22 cellular contexts compared by ENCODE assay signal in the genomic region with DNA sequence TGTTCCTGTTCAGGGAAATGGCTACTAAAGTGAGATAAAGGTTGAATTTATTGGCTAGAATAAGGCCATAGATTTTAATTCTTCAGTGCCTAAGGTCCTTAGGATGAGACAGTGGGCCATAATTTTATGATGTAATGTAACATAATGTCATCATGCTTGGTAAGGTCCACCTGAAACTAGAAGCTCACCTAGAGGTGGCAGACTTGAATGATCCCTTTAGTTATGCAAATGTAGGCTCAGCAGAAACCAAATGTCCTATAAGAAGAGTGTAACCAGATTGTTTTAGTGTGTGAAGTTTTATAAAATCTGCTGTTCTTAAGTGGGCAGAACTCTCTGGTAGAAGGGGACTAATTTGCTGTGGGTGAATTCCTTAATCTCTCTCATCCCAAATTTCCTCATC.
"Had no signal": no experiment of that assay in that cellular context is flagged by ENCODE, and none has a peak within 500 bp of the region (broad histone marks: within the 10 kb centered on the region; RNA-seq: fewer than 3 reads in every experiment).

No MANE protein-coding gene starts in this region.

- H3K36me3 ChIP-seq: adrenal gland had no signal

- H3K4me3 ChIP-seq: adrenal gland, PC-9 had no signal

- H3K9me3 ChIP-seq: adrenal gland had no signal

- ATAC-seq: activated CD4-positive, alpha-beta T cell treated with anti-CD3 and anti-CD28 coated beads for 36 hours; activated CD8-positive, alpha-beta T cell treated with anti-CD3 and anti-CD28 coated beads for 36 hours; T-cell had no signal

- H3K4me1 ChIP-seq: adrenal gland had no signal

- H3K4me2 ChIP-seq: PC-9 had no signal

- DNase-seq: activated CD4-positive, alpha-beta T cell treated with anti-CD3 and anti-CD28 coated beads for 36 hours; activated CD4-positive, alpha-beta T cell treated with anti-CD3 and anti-CD28 coated beads, Interleukin-2, amount 50 U/mL, for 1 hour; activated CD8-positive, alpha-beta memory T cell treated with anti-CD3 and anti-CD28 coated beads, Interleukin-2, amount 50 U/mL, for 48 hours; activated CD8-positive, alpha-beta T cell treated with anti-CD3 and anti-CD28 coated beads for 36 hours; activated naive CD4-positive, alpha-beta T cell treated with anti-CD3 and anti-CD28 coated beads, Interleukin-2, amount 50 U/mL, for 16 hours; activated naive CD8-positive, alpha-beta T cell treated with anti-CD3 and anti-CD28 coated beads, Interleukin-2, amount 10 ng/mL, durations not matched to agents 7 days and 5 days; activated T-cell treated with anti-CD3 and anti-CD28 coated beads, Interleukin-2, amount 50 U/mL, for 1 hour; adrenal gland; anterior cingulate cortex; cerebellar nuclear complex; NCI-H1105 treated with DMSO at 0.1 percent for 48 hours; NCI-H1436 treated with DMSO at 0.1 percent for 48 hours; NCI-H187; NCI-H2081; NCI-H446; NCI-H524; PC-9; SIG-M5; T-cell; T-helper 2 cell; T1000 had no signal

- H2AFZ ChIP-seq: PC-9 had no signal

- H3K27me3 ChIP-seq: adrenal gland had no signal

- H3K27ac ChIP-seq: adrenal gland, PC-9, VCaP had no signal
